Comparison of ENCODE assay signal across 8 cellular contexts in the genomic region with DNA sequence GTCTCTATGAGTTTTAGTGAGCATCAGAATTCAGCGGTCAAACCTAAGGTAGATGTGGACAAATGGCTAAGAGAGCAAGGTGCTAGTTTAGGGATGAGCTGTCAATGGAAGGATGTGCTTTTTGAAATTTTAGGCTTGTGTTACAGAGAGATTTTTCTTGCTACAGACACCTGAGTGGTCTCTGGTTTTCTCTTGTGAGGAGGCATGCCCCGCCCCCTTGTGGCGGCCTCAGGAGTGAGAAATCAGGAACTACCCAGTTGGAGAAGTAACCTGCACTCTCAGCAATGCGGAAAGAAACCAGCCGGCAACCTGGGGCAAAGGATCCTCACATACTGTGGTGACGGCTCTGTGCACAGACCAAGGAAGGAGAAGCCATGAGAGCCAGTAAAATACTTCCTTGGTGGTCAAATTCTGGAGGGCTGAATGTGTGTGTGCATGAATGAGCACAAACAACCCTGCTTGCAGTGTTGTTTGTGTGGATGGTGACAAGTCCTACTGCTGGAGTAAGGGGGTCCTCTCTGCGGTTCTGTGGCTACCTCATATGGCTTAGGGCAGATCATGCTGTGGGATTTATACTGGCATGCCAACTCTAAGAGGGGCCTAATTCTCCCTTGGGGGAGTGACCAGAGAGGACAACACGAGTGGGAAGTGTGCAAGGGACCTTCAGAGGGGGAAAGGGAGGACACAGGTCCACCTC.
DNase-seq lines count a peak whose midpoint lies in the region; ATAC-seq lines count a peak whose summit lies in the region.

No MANE protein-coding gene starts in this region.

- no peak overlapping the region for H3K27ac Mint-ChIP-seq in T-helper 2 cell treated with Interferon-gamma antibody and Interleukin-4, amounts not matched to agents 5 μg/mL and 100 μg/mL, for 36 hours

- H3K27me3 Mint-ChIP-seq in T-helper 2 cell treated with Interferon-gamma antibody and Interleukin-4, amounts not matched to agents 5 μg/mL and 100 μg/mL, for 36 hours (ENCODE audit: low read depth), result peaks cover 17% of the 10 kb centered on the region

- H3K36me3 Mint-ChIP-seq in T-helper 2 cell treated with Interferon-gamma antibody and Interleukin-4, amounts not matched to agents 5 μg/mL and 100 μg/mL, for 36 hours (ENCODE audit: low read depth), result no peaks in the 10 kb centered on the region

- DNase-seq in CD1c-positive myeloid dendritic cell (ENCODE audit: extremely low spot score) (peak; percentile 81), amniotic epithelial cell (ENCODE audit: low read depth) (peak; percentile 47), islet precursor cell (peak; percentile 80), NCI-H1092 (lab: John Stamatoyannopoulos, UW) (no peak)
- peak; percentile 53 for DNase-seq in T-helper 2 cell treated with Interferon-gamma antibody and Interleukin-4, amounts not matched to agents 5 μg/mL and 100 μg/mL, for 36 hours (ENCODE audit: low spot score)
- peak; percentile 43 to 67 (median 45) for DNase-seq in stimulated activated CD4-positive, alpha-beta T cell treated with anti-CD3 and anti-CD28 coated beads, TNF-alpha, amount 100 ng/mL, for 24 hours (ENCODE audit: low read depth in 3 of 3)

- H3K4me1 Mint-ChIP-seq in T-helper 2 cell treated with Interferon-gamma antibody and Interleukin-4, amounts not matched to agents 5 μg/mL and 100 μg/mL, for 36 hours (ENCODE audit: low read depth), result peaks cover 15% of the 10 kb centered on the region

- ATAC-seq in GM19438 (IDR thresholded peaks at IDR 0.05; ENCODE audit: low read depth, unreplicated experiment), result peak; percentile 84
- peak; percentile 86 for ATAC-seq in HG03442 (IDR thresholded peaks at IDR 0.05; ENCODE audit: unreplicated experiment)

- H3K9me3 Mint-ChIP-seq in T-helper 2 cell treated with Interferon-gamma antibody and Interleukin-4, amounts not matched to agents 5 μg/mL and 100 μg/mL, for 36 hours, result peaks cover 3% of the 10 kb centered on the region

- no peak overlapping the region for H3K4me3 Mint-ChIP-seq in T-helper 2 cell treated with Interferon-gamma antibody and Interleukin-4, amounts not matched to agents 5 μg/mL and 100 μg/mL, for 36 hours
